In genomic region chr15:47337106-47337505, GRCh38 we compare ENCODE assay signal across 3 cellular contexts.
"Had no signal": no experiment of that assay in that cellular context is flagged by ENCODE, and none has a peak within 500 bp of the region (broad histone marks: within the 10 kb centered on the region; RNA-seq: fewer than 3 reads in every experiment).

No MANE protein-coding gene starts in this region.

- DNase-seq: GDM1, GF-D8 had no signal

- H3K4me3 ChIP-seq: GM12878 had no signal
